In the genomic region with DNA sequence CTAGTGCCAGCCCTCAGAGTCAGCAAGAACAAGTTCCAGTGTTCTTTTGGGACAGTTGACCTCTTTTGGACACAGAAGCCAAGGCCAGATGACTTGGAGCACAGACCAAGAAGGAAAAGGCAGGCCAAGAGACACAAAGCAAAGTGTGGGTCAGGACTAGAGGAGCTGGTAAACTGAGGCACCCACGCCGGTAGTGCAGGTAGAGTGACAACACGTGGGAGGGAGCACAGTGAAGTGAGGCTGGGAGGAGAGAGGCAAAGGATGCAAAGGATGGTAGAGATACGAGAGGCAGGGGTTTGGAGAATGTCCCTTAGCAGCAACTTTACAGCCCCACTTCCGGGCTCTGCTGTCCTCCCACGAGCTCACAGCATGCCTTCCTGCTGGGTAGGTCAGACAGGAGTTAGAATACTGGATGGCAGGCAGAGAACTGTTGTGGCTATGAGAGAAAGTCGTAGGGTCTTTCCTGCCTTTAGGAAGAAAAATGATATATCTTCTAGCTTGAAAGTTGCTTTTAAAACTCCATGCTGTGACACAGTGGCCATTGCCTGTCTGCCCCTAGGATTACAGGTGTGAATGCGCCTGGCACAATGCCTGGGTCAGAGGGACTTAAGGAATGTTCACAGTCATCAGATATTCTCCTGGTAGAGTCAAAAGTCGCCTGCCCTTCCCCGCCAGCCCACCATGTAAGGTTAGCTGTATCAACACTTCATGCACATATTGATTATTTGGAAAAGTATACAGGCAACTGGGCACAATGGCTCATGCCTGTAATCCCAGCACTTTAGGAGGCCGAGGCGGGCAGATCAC, we compare ENCODE assay signal across 18 cellular contexts.
DNase-seq lines count a peak whose midpoint lies in the region; ATAC-seq and TF ChIP-seq lines count a peak whose summit lies in the region.
"Had no signal": no experiment of that assay in that cellular context is flagged by ENCODE, and none has a peak within 500 bp of the region (broad histone marks: within the 10 kb centered on the region; RNA-seq: fewer than 3 reads in every experiment).

No MANE protein-coding gene starts in this region.

- no peak overlapping the region for H2BK12ac ChIP-seq in H9 (ENCODE audit: insufficient read length, low read depth, low read length)

- H2BK20ac ChIP-seq in H9 (ENCODE audit: low read depth, low read length, poor library complexity, severe bottlenecking) = no peak overlapping the region

- H2BK15ac ChIP-seq in H9 (ENCODE audit: low read depth, low read length) = no peak overlapping the region

- WGBS in H9 (ENCODE audit: extremely low coverage, insufficient read length, low lambda C conversion rate) = no CpG with 5 or more reads among the region's 12 CpGs

- H3K79me1 ChIP-seq in H9 (ENCODE audit: insufficient read depth, low read depth, low read length, poor library complexity, severe bottlenecking) = no peaks in the 10 kb centered on the region

- H3K18ac ChIP-seq in H9 (ENCODE audit: insufficient read length, low read depth, low read length) = no peak overlapping the region

- no peak overlapping the region; a peak in 1 of 7 replicates for H3K27ac Mint-ChIP-seq in H9
- no peak overlapping the region for H3K27ac Mint-ChIP-seq in stimulated activated effector memory CD8-positive, alpha-beta T cell treated with anti-CD3 and anti-CD28 coated beads, Interleukin-12 subunit alpha, Interleukin-12 subunit beta, amount 100 ng/mL, for 72 hours
- H3K27ac Mint-ChIP-seq: CD4-positive, CD25-positive, alpha-beta regulatory T cell had no signal

- H3K9ac ChIP-seq in H9 (ENCODE audit: extremely low read depth, insufficient read length, low read length) = no peak overlapping the region

- no peaks in the 10 kb centered on the region for H3K36me3 Mint-ChIP-seq in H9 (ENCODE audit: insufficient read depth in 1 of 3, low read depth in 3 of 3)
- H3K36me3 Mint-ChIP-seq in stimulated activated effector memory CD8-positive, alpha-beta T cell treated with anti-CD3 and anti-CD28 coated beads, Interleukin-12 subunit alpha, Interleukin-12 subunit beta, amount 100 ng/mL, for 72 hours = no peaks in the 10 kb centered on the region
- H3K36me3 Mint-ChIP-seq: CD4-positive, CD25-positive, alpha-beta regulatory T cell had no signal

- no peak overlapping the region for H2AK5ac ChIP-seq in H9 (ENCODE audit: insufficient read length, low read length)

- H3K27ac ChIP-seq in H9 (ENCODE audit: insufficient read length, low read depth, low read length) (no peak overlapping the region), angular gyrus (ENCODE audit: low read depth, low read length) (peak overlapping the region; percentile 12)
- H3K27ac ChIP-seq: SK-N-MC had no signal

- no peak overlapping the region for H4K5ac ChIP-seq in H9 (ENCODE audit: insufficient read length, low read depth, low read length)

- H3K4me1 ChIP-seq in H9 (ENCODE audit: insufficient read depth, low read length) = no peaks in the 10 kb centered on the region; the same call in 1 of the 2 replicates

- no peak overlapping the region for H3T11ph ChIP-seq in H9 (ENCODE audit: low read length)

- ATAC-seq in stimulated activated effector memory CD8-positive, alpha-beta T cell treated with anti-CD3 and anti-CD28 coated beads, Interleukin-12 subunit alpha, Interleukin-12 subunit beta, amount 100 ng/mL, for 72 hours = peak; percentile 41

- peaks cover 2% of the 10 kb centered on the region for H4K20me1 ChIP-seq in H9 (ENCODE audit: control insufficient read depth, insufficient read depth, insufficient read length)

- peaks cover 77% of the 10 kb centered on the region for H3K27me3 Mint-ChIP-seq in H9 (ENCODE audit: low read depth)
- H3K27me3 Mint-ChIP-seq: CD4-positive, CD25-positive, alpha-beta regulatory T cell had no signal

- no peak overlapping the region for H3K56ac ChIP-seq in H9 (ENCODE audit: insufficient read length, low read depth, low read length)

- DNase-seq in H9 = peak; percentile 41
- peak; percentile 48 for DNase-seq in iPS-NIHi7 (ENCODE audit: extremely low spot score)
- DNase-seq in stimulated activated effector memory CD8-positive, alpha-beta T cell treated with anti-CD3 and anti-CD28 coated beads, Interleukin-12 subunit alpha, Interleukin-12 subunit beta, amount 100 ng/mL, for 72 hours (ENCODE audit: low spot score in 2 of 2) = no peak
- DNase-seq in MV-4-11 (lab: John Stamatoyannopoulos, UW) = no peak
- no peak for DNase-seq in LoVo (ENCODE audit: low spot score)
- DNase-seq in NK-92 treated with Interleukin-12 subunit alpha and Interleukin-12 subunit beta, amount 100 ng/mL, for 24 hours (lab: John Stamatoyannopoulos, UW) = no peak
- DNase-seq in erythroblast (lab: John Stamatoyannopoulos, UW) = no peak
- DNase-seq: AML-193; Calu3; CD4-positive, CD25-positive, alpha-beta regulatory T cell; DMS79; IMR-90; NCI-H2107; NCI-H226; NCI-H526; OCI-M1 had no signal

- no peaks in the 10 kb centered on the region for H3K79me2 ChIP-seq in H9 (ENCODE audit: insufficient read depth, low read length)

- H3K23ac ChIP-seq in H9 (ENCODE audit: insufficient read length, low read depth, low read length) = no peak overlapping the region

- no peaks in the 10 kb centered on the region for H3K9me3 Mint-ChIP-seq in H9
- no peaks in the 10 kb centered on the region for H3K9me3 Mint-ChIP-seq in stimulated activated effector memory CD8-positive, alpha-beta T cell treated with anti-CD3 and anti-CD28 coated beads, Interleukin-12 subunit alpha, Interleukin-12 subunit beta, amount 100 ng/mL, for 72 hours
- H3K9me3 Mint-ChIP-seq: CD4-positive, CD25-positive, alpha-beta regulatory T cell had no signal

- H2BK5ac ChIP-seq in H9 (ENCODE audit: insufficient read length, low read length) = no peak overlapping the region

- no peak overlapping the region for H3K4ac ChIP-seq in H9 (ENCODE audit: low read depth, low read length)

- no peak overlapping the region for H3K4me2 ChIP-seq in H9 (ENCODE audit: insufficient read depth, insufficient read length, low read length)

- no peak overlapping the region for H3K14ac ChIP-seq in H9 (ENCODE audit: insufficient read depth, low read length)

- peaks cover 5% of the 10 kb centered on the region; the same call in 1 of the 2 replicates for H3K27me3 ChIP-seq in H9 (ENCODE audit: insufficient read depth, low read length)

- H3K9me3 ChIP-seq in H9 (ENCODE audit: control insufficient read depth, low read depth, low read length) = no peaks in the 10 kb centered on the region

- H3K23me2 ChIP-seq in H9 (ENCODE audit: insufficient read length, low read depth, low read length, poor library complexity, severe bottlenecking) = no peaks in the 10 kb centered on the region

- TF ChIP-seq POLR2A in erythroblast (IDR thresholded peaks at IDR 0.05; ENCODE audit: low read length) = no peak

- peaks cover 6 to 17% of the 10 kb centered on the region in 2 experiments for H3K4me1 Mint-ChIP-seq in H9
- no peaks in the 10 kb centered on the region for H3K4me1 Mint-ChIP-seq in stimulated activated effector memory CD8-positive, alpha-beta T cell treated with anti-CD3 and anti-CD28 coated beads, Interleukin-12 subunit alpha, Interleukin-12 subunit beta, amount 100 ng/mL, for 72 hours

- H2AFZ ChIP-seq in H9 (ENCODE audit: low read length) = no peak overlapping the region

- H4K8ac ChIP-seq in H9 (replicated peaks; ENCODE audit: insufficient read length, low read depth, low read length) = no peak overlapping the region

- H3K4me3 Mint-ChIP-seq in H9 = no peak overlapping the region
- no peak overlapping the region for H3K4me3 Mint-ChIP-seq in stimulated activated effector memory CD8-positive, alpha-beta T cell treated with anti-CD3 and anti-CD28 coated beads, Interleukin-12 subunit alpha, Interleukin-12 subunit beta, amount 100 ng/mL, for 72 hours
- H3K4me3 Mint-ChIP-seq: CD4-positive, CD25-positive, alpha-beta regulatory T cell had no signal

- no peak overlapping the region for H2BK120ac ChIP-seq in H9 (ENCODE audit: low read depth, low read length, poor library complexity, severe bottlenecking)

- H4K91ac ChIP-seq in H9 (ENCODE audit: insufficient read length, low read depth, low read length) = no peak overlapping the region

- no peak for TF ChIP-seq CTCF in H9 (conservative IDR thresholded peaks at IDR 0.05)

Comparison
In these comparisons a context has a peak if more than half of its experiments do, and no peak if none do; other contexts are left out.
1. DNase-seq: peak in H9 (single experiment) and iPS-NIHi7 (single experiment); none in stimulated activated effector memory CD8-positive, alpha-beta T cell treated with anti-CD3 and anti-CD28 coated beads, Interleukin-12 subunit alpha, Interleukin-12 subunit beta, amount 100 ng/mL, for 72 hours (0 of 2), MV-4-11 (single experiment), LoVo (single experiment), NK-92 treated with Interleukin-12 subunit alpha and Interleukin-12 subunit beta, amount 100 ng/mL, for 24 hours (single experiment) and erythroblast (0 of 2).